In genomic region chr5:139474815-139475791, GRCh38 we compare ENCODE assay signal across 8 cellular contexts. TPM values are rescaled to one million over a fixed set of nuclear protein-coding genes. Genes with fewer than 3 reads are reported as not detected.
DNase-seq lines count a peak whose midpoint lies in the region; ATAC-seq and TF ChIP-seq lines count a peak whose summit lies in the region.

No MANE protein-coding gene starts in this region.

- H3K4me2 ChIP-seq in skeletal muscle satellite cell (ENCODE audit: low read length) = peak overlapping the region; percentile 3

- H3K4me3 ChIP-seq in fibroblast of mammary gland (ENCODE audit: control insufficient read depth, low read depth, low read length) (no peak overlapping the region), skeletal muscle satellite cell (ENCODE audit: low read length) (no peak overlapping the region)

- ATAC-seq in HG03457 (IDR thresholded peaks at IDR 0.05; ENCODE audit: unreplicated experiment) (no peak), HG02973 (IDR thresholded peaks at IDR 0.05; ENCODE audit: unreplicated experiment) (no peak)

- DNase-seq in NCI-H526 (lab: John Stamatoyannopoulos, UW) (peak; percentile 16 to 46), NCI-H526 treated with DMSO at 0.1 percent for 48 hours (lab: John Stamatoyannopoulos, UW) (no peak), SIG-M5 (lab: John Stamatoyannopoulos, UW) (peak; percentile 97), fibroblast of mammary gland (ENCODE audit: low read depth) (peak; percentile 81)
- no peak for DNase-seq in stimulated activated CD4-positive, alpha-beta T cell treated with anti-CD3 and anti-CD28 coated beads, Interleukin-4, amount 100 ng/mL, for 1 hour

- H3K36me3 ChIP-seq in skeletal muscle satellite cell (ENCODE audit: insufficient read depth, low read length) = peaks cover 37% of the 10 kb centered on the region

- TF ChIP-seq CTCF in fibroblast of mammary gland (conservative IDR thresholded peaks at IDR 0.05; ENCODE audit: control insufficient read depth, insufficient read depth, low read depth, low read length) = no peak

- H3K9ac ChIP-seq in skeletal muscle satellite cell (ENCODE audit: low read depth, low read length) = no peak overlapping the region

- H3K4me1 ChIP-seq in skeletal muscle satellite cell (ENCODE audit: control insufficient read depth, insufficient read depth, low read length) = peaks cover 25% of the 10 kb centered on the region

- no peaks in the 10 kb centered on the region for H3K9me3 ChIP-seq in skeletal muscle satellite cell (replicated peaks; ENCODE audit: low read length)

- H3K27me3 ChIP-seq in skeletal muscle satellite cell (ENCODE audit: control insufficient read depth, insufficient read depth, low read length) = no peaks in the 10 kb centered on the region

RNA-seq across cellular contexts. Expression of gene SMIM33, which starts 4.3 kb away (rescaled TPM):
- not detected in 2 replicates for total RNA-seq in skeletal muscle satellite cell (2012; rRNA removed)

RNA-seq across cellular contexts. Expression of gene STING1, which starts 7.5 kb away (rescaled TPM):
- total RNA-seq in skeletal muscle satellite cell (2012; rRNA removed) = 15.1 and 16.0 TPM in 2 replicates

RNA-seq across cellular contexts. Expression of gene ECSCR, which starts 12.6 kb away (rescaled TPM):
- 0.22 TPM in 1 of 2 replicates, not detected in the other for total RNA-seq in skeletal muscle satellite cell (2012; rRNA removed)

RNA-seq across cellular contexts. Expression of gene DNAJC18, which starts 35.8 kb away (rescaled TPM):
- total RNA-seq in skeletal muscle satellite cell (2012; rRNA removed) = 2.2 and 3.5 TPM in 2 replicates

Comparison
In these comparisons a context has a peak if more than half of its experiments do, and no peak if none do; other contexts are left out.
1. DNase-seq: peak in NCI-H526 (2 of 2), SIG-M5 (single experiment) and fibroblast of mammary gland (single experiment); none in NCI-H526 treated with DMSO at 0.1 percent for 48 hours (single experiment) and stimulated activated CD4-positive, alpha-beta T cell treated with anti-CD3 and anti-CD28 coated beads, Interleukin-4, amount 100 ng/mL, for 1 hour (single experiment).